ENCODE assay signal across 8 cellular contexts in genomic region chr1:157138220-157139124, GRCh38. TPM values are rescaled to one million over a fixed set of nuclear protein-coding genes. Genes with fewer than 3 reads are reported as not detected.
DNase-seq lines count a peak whose midpoint lies in the region; ATAC-seq and TF ChIP-seq lines count a peak whose summit lies in the region.

Gene ETV3 (minus strand): TSS chr1:157138395. CDS start chr1:157136352, 2,043 bp downstream.

- TF ChIP-seq CTCF in AG09309 (IDR thresholded peaks at IDR 0.05; ENCODE audit: control insufficient read depth, insufficient read depth, low read depth, low read length, missing control alignments) (no peak), chondrocyte (IDR thresholded peaks at IDR 0.05) (no peak)

- peak; percentile 88 for ATAC-seq in GM19023 (IDR thresholded peaks at IDR 0.05; ENCODE audit: unreplicated experiment)
- ATAC-seq in HG03196 (IDR thresholded peaks at IDR 0.05; ENCODE audit: unreplicated experiment), result peak; percentile 84

- no peaks in the 10 kb centered on the region for H3K9me3 Mint-ChIP-seq in chondrocyte (ENCODE audit: low read depth)

- H3K36me3 Mint-ChIP-seq in chondrocyte (ENCODE audit: low read depth), result peaks cover 22% of the 10 kb centered on the region

- H3K4me3 Mint-ChIP-seq in chondrocyte (ENCODE audit: unreplicated experiment), result peak within 1 kb of the TSS; percentile 98

- peak within 1 kb of the TSS; percentile 95 for H3K27ac Mint-ChIP-seq in chondrocyte (ENCODE audit: unreplicated experiment)

- peaks cover 32% of the 10 kb centered on the region for H3K4me1 Mint-ChIP-seq in chondrocyte (ENCODE audit: low read depth)

- no peaks in the 10 kb centered on the region for H3K27me3 Mint-ChIP-seq in chondrocyte (ENCODE audit: low read depth)

- peak within 1 kb of the TSS; percentile 94 for H3K4me3 ChIP-seq in AG09309 (ENCODE audit: control insufficient read depth, low read depth, low read length)

- DNase-seq in AG09309 (ENCODE audit: low read depth) (peak; percentile 68), NCI-H446 treated with DMSO at 0.1 percent for 48 hours (lab: John Stamatoyannopoulos, UW) (peak; percentile 77), chondrocyte (ENCODE audit: low spot score) (peak; percentile 96), kidney tubule cell (ENCODE audit: low spot score) (peak; percentile 94)
- DNase-seq in activated CD4-positive, alpha-beta T cell treated with anti-CD3 and anti-CD28 coated beads for 24 hours (ENCODE audit: low read depth in 2 of 2), result peak; percentile 72 to 79
- DNase-seq in stimulated activated CD4-positive, alpha-beta T cell treated with anti-CD3 and anti-CD28 coated beads, Interleukin-1b, Interleukin-23, amount 100 ng/mL, for 1 hour (ENCODE audit: low read depth in 2 of 2), result peak; percentile 50 to 55

RNA-seq across cellular contexts. Expression of gene ETV3, which starts in this region (rescaled TPM):
- total RNA-seq in chondrocyte, result 23.4 to 25.6 TPM (median 24.4 TPM) in 3 replicates

Comparison
In these comparisons a context has a peak if more than half of its experiments do, and no peak if none do; other contexts are left out.
1. Peak in every context shown above with its lines: DNase-seq, ATAC-seq and H3K4me3 ChIP-seq.